ENCODE assay signal across 10 cellular contexts in genomic region chr4:169080970-169081369, GRCh38.
DNase-seq lines count a peak whose midpoint lies in the region; ATAC-seq lines count a peak whose summit lies in the region.
"Had no signal": no experiment of that assay in that cellular context is flagged by ENCODE, and none has a peak within 500 bp of the region (broad histone marks: within the 10 kb centered on the region; RNA-seq: fewer than 3 reads in every experiment).

No MANE protein-coding gene starts in this region.

- H3K4me3 ChIP-seq in skeletal muscle cell (ENCODE audit: low read depth, low read length): no peak overlapping the region
- H3K4me3 ChIP-seq: colonic mucosa had no signal

- DNase-seq in MV-4-11 (lab: John Stamatoyannopoulos, UW): peak; percentile 12
- peak; percentile 77 for DNase-seq in fibroblast of the conjunctiva (ENCODE audit: low read depth)
- peak; percentile 76 for DNase-seq in skeletal muscle cell (ENCODE audit: low read depth)
- DNase-seq in NCI-H1105 (lab: John Stamatoyannopoulos, UW): no peak
- DNase-seq in stimulated activated CD4-positive, alpha-beta T cell treated with anti-CD3 and anti-CD28 coated beads, Interleukin-15, amount 100 ng/mL, for 24 hours: no peak
- DNase-seq in cerebellar nuclear complex (lab: John Stamatoyannopoulos, UW): no peak
- no peak for DNase-seq in SHP77 (lab: John Stamatoyannopoulos, UW)
- DNase-seq: colonic mucosa, upper lobe of right lung had no signal

- peak; percentile 0 for ATAC-seq in GM18907 (IDR thresholded peaks at IDR 0.05; ENCODE audit: unreplicated experiment)

Comparison
In these comparisons a context has a peak if more than half of its experiments do, and no peak if none do; other contexts are left out.
1. DNase-seq: peak in MV-4-11 (single experiment), fibroblast of the conjunctiva (single experiment) and skeletal muscle cell (single experiment); none in NCI-H1105 (single experiment), stimulated activated CD4-positive, alpha-beta T cell treated with anti-CD3 and anti-CD28 coated beads, Interleukin-15, amount 100 ng/mL, for 24 hours (single experiment), cerebellar nuclear complex (0 of 2) and SHP77 (0 of 2).